16 cellular contexts compared by ENCODE assay signal in the genomic region with DNA sequence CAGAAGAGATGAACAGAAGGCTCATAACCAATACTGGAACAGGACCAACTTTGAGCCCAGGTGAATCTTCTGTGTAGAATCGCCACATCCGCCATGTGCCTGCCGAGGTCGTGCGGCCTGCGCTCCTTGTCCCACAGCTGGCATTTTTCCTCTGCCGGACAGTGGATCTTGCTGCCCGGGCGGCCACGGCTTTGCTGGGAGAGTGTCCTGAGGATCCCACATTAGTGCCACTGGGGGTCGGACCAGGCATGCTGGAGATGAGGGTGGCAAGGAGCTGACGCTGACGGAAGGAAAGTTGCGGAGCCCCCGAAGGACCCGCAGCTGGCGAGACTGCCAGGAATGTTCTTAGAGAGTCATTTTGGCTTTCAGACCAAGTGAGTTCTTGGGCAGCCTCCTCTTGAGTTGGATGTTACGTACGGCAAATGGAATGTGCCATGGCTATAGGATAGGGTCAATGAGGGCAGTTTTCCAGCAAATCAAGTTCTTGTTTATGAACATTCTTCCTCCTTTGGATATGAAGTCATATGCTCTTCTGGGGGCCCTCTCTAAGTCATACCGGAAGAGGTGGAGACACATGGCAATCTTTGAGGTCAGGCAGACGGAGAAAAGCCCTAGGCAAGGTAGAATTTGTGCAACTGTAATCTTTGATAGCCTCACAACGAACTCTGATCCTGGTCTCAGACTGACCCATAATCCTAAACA. TPM values are rescaled to one million over a fixed set of nuclear protein-coding genes. Genes with fewer than 3 reads are reported as not detected.
DNase-seq lines count a peak whose midpoint lies in the region; ATAC-seq, FAIRE-seq and TF ChIP-seq lines count a peak whose summit lies in the region.
"Had no signal": no experiment of that assay in that cellular context is flagged by ENCODE, and none has a peak within 500 bp of the region (broad histone marks: within the 10 kb centered on the region; RNA-seq: fewer than 3 reads in every experiment).

No MANE protein-coding gene starts in this region.

- CTCF ChIA-PET in GM10248 (lab: Yijun Ruan, JAX) = interaction anchor here (1.3 kb wide), 1 partner anchor 9 kb away, joined by 3 read pairs; no protein-coding TSS in a partner anchor

- DNase-seq in SKM-1 treated with dmso at 0.1 percent for 144 hours (lab: John Stamatoyannopoulos, UW; ENCODE audit: unreplicated experiment) = peak; percentile 43
- DNase-seq in SKM-1 (lab: John Stamatoyannopoulos, UW; ENCODE audit: unreplicated experiment) = no peak
- no peak for DNase-seq in RWPE2 (ENCODE audit: low spot score)
- peak; percentile 69 for DNase-seq in fibroblast of villous mesenchyme (ENCODE audit: low read depth)
- DNase-seq in urothelium cell line (ENCODE audit: low spot score) = peak; percentile 81
- no peak for DNase-seq in activated CD8-positive, alpha-beta memory T cell treated with anti-CD3 and anti-CD28 coated beads, Interleukin-2, amount 50 U/mL, for 4 hours
- no peak for DNase-seq in GM10248 (ENCODE audit: extremely low spot score)
- no peak for DNase-seq in NCI-H69 (lab: John Stamatoyannopoulos, UW)
- DNase-seq: activated CD4-positive, alpha-beta memory T cell treated with anti-CD3 and anti-CD28 coated beads for 36 hours; esophagus squamous epithelium; MM.1S; naive B cell; small intestine; T-helper 17 cell had no signal

- H3K4me3 ChIP-seq in RWPE2 (ENCODE audit: severe bottlenecking) = no peak overlapping the region
- H3K4me3 ChIP-seq in fibroblast of villous mesenchyme (ENCODE audit: low read depth, low read length) = no peak overlapping the region
- H3K4me3 ChIP-seq: A549, esophagus squamous epithelium, thoracic aorta had no signal

- H3K4me1 ChIP-seq in RWPE2 (ENCODE audit: insufficient read depth, poor library complexity, severe bottlenecking) = no peaks in the 10 kb centered on the region
- H3K4me1 ChIP-seq: esophagus squamous epithelium had no signal

- no peaks in the 10 kb centered on the region for H3K9me3 ChIP-seq in RWPE2 (ENCODE audit: severe bottlenecking)
- H3K9me3 ChIP-seq: A549, esophagus squamous epithelium, thoracic aorta had no signal

- H3K27me3 ChIP-seq in RWPE2 (ENCODE audit: insufficient read depth, poor library complexity, severe bottlenecking) = no peaks in the 10 kb centered on the region
- H3K27me3 ChIP-seq: esophagus squamous epithelium had no signal

- peak; percentile 21; the same call in 1 of the 3 replicates for ATAC-seq in RWPE2 (ENCODE audit: low read depth)
- ATAC-seq: A549, T-helper 17 cell had no signal

- FAIRE-seq in urothelium cell line (lab: Jason Lieb, UNC) = no peak
- FAIRE-seq: A549, small intestine had no signal

- no peak for TF ChIP-seq CTCF in RWPE2 (IDR thresholded peaks at IDR 0.05; ENCODE audit: poor library complexity, severe bottlenecking)
- TF ChIP-seq CTCF in fibroblast of villous mesenchyme (IDR thresholded peaks at IDR 0.05; ENCODE audit: insufficient read depth, low read depth, low read length) = no peak
- TF ChIP-seq CTCF in GM10248 (IDR thresholded peaks at IDR 0.05; ENCODE audit: control extremely low read depth, extremely low read depth, low read depth, missing control alignments) = no peak

- H3K27ac ChIP-seq in RWPE2 (ENCODE audit: poor library complexity, severe bottlenecking) = no peak overlapping the region
- H3K27ac ChIP-seq: A549, esophagus squamous epithelium, thoracic aorta had no signal

- H3K36me3 ChIP-seq in RWPE2 (ENCODE audit: low read depth) = no peaks in the 10 kb centered on the region
- H3K36me3 ChIP-seq: esophagus squamous epithelium, thoracic aorta had no signal

- POLR2A ChIA-PET in GM10248 (lab: Yijun Ruan, JAX) = no interaction called here

RNA-seq across cellular contexts. Expression of a gene that starts 57.4 kb away (rescaled TPM):
- 29.3 and 29.8 TPM in 2 replicates for total RNA-seq in fibroblast of villous mesenchyme

Comparison
In these comparisons a context has a peak if more than half of its experiments do, and no peak if none do; other contexts are left out.
1. DNase-seq: peak in SKM-1 treated with dmso at 0.1 percent for 144 hours (single experiment), fibroblast of villous mesenchyme (single experiment) and urothelium cell line (single experiment); none in SKM-1 (single experiment), RWPE2 (single experiment), activated CD8-positive, alpha-beta memory T cell treated with anti-CD3 and anti-CD28 coated beads, Interleukin-2, amount 50 U/mL, for 4 hours (single experiment), GM10248 (single experiment) and NCI-H69 (single experiment).